Comparison of ENCODE assay signal across 11 cellular contexts in the genomic region with DNA sequence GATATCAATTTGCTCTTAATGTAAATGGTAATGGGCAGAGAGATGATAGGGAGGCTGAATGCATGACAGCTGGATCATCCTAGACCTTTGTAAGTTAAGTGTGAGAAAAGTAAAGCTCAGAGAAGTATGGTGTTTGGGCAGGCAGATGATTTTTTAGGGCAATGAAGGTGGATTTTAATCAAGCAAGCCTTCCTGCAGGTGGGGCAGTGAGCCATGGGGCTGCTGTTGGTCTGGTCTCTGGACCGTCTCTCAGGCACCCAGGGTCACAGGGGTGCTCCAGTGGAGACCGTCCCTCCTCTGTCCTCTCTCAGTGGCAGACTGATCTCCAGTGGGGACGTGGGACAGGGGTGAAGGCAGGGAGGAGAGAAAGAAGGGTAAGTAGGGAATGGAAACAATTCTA.
DNase-seq lines count a peak whose midpoint lies in the region; ATAC-seq and TF ChIP-seq lines count a peak whose summit lies in the region.
"Had no signal": no experiment of that assay in that cellular context is flagged by ENCODE, and none has a peak within 500 bp of the region (broad histone marks: within the 10 kb centered on the region; RNA-seq: fewer than 3 reads in every experiment).

No MANE protein-coding gene starts in this region.

- CTCF ChIA-PET in CD8-positive, alpha-beta memory T cell (lab: Charles Lee): interaction anchor here (0.9 to 3.7 kb wide), 9 partner anchors 8 to 163 kb away, joined by 3 to 14 read pairs (median 3); partner anchors contain the start of gene STK17B
- CTCF ChIA-PET in IMR-90 (lab: Yijun Ruan, JAX): no interaction called here

- H4K20me1 ChIP-seq in IMR-90 (ENCODE audit: insufficient read depth, low read length): no peaks in the 10 kb centered on the region

- no peak overlapping the region for H3K56ac ChIP-seq in IMR-90 (ENCODE audit: extremely low read depth, insufficient read depth, low read length)

- no peak overlapping the region for H3K23ac ChIP-seq in IMR-90 (ENCODE audit: low read depth, low read length)

- no peaks in the 10 kb centered on the region for H3K9me3 ChIP-seq in CD8-positive, alpha-beta memory T cell (ENCODE audit: low read length)
- H3K9me3 ChIP-seq in IMR-90 (ENCODE audit: control insufficient read depth, insufficient read depth, low read length) (no peaks in the 10 kb centered on the region), neutrophil (no peaks in the 10 kb centered on the region)

- peaks cover 0 to 4% of the 10 kb centered on the region in 2 experiments; a peak in 1 of 4 replicates for H3K79me1 ChIP-seq in IMR-90 (ENCODE audit: low read depth in 1 of 2, low read length in 2 of 2)

- TF ChIP-seq POLR2A in IMR-90 (IDR thresholded peaks at IDR 0.05; ENCODE audit: low read depth, low read length): no peak

- H3K4me3 ChIP-seq in CD8-positive, alpha-beta memory T cell (ENCODE audit: low read length): no peak overlapping the region
- no peak overlapping the region for H3K4me3 ChIP-seq in IMR-90 (ENCODE audit: insufficient read depth, low read depth, low read length)
- H3K4me3 ChIP-seq in neutrophil (ENCODE audit: low read depth in 1 of 2, low read length in 1 of 2): peak overlapping the region; percentile 52 to 65
- no peak overlapping the region for H3K4me3 ChIP-seq in foreskin fibroblast (ENCODE audit: low read depth in 1 of 2, low read length in 2 of 2)

- H3K18ac ChIP-seq in IMR-90 (ENCODE audit: low read depth, low read length): peak overlapping the region; percentile 3; the same call in 1 of the 2 replicates

- peak overlapping the region; percentile 3; the same call in 1 of the 2 replicates for H2AK5ac ChIP-seq in IMR-90 (ENCODE audit: low read depth, low read length)

- peak overlapping the region; percentile 76 for H2BK20ac ChIP-seq in IMR-90 (ENCODE audit: low read depth, low read length)

- H3K27me3 Mint-ChIP-seq in CD8-positive, alpha-beta memory T cell: no peaks in the 10 kb centered on the region
- no peaks in the 10 kb centered on the region for H3K27me3 Mint-ChIP-seq in activated naive CD8-positive, alpha-beta T cell treated with anti-CD3 and anti-CD28 coated beads, Interleukin-2, amount 50 U/mL, for 24 hours

- H4K91ac ChIP-seq in IMR-90 (ENCODE audit: insufficient read depth, low read depth, low read length): 0 out of 2 replicates have a peak overlapping the region, but pooled peaks have one; percentile 27

- H4K8ac ChIP-seq in IMR-90 (ENCODE audit: low read depth in 2 of 2, low read length in 2 of 2): peak overlapping the region in 1 of 2 experiments; percentile 12; a peak in 1 of 4 replicates

- peak overlapping the region; percentile 48 to 73 (median 67) for H3K4me3 Mint-ChIP-seq in CD8-positive, alpha-beta memory T cell
- peak overlapping the region; percentile 85 for H3K4me3 Mint-ChIP-seq in activated naive CD8-positive, alpha-beta T cell treated with anti-CD3 and anti-CD28 coated beads, Interleukin-2, amount 50 U/mL, for 24 hours

- H3K9me3 Mint-ChIP-seq in CD8-positive, alpha-beta memory T cell: no peaks in the 10 kb centered on the region
- no peaks in the 10 kb centered on the region for H3K9me3 Mint-ChIP-seq in activated naive CD8-positive, alpha-beta T cell treated with anti-CD3 and anti-CD28 coated beads, Interleukin-2, amount 50 U/mL, for 24 hours

- no peak overlapping the region for H3K4me2 ChIP-seq in IMR-90 (ENCODE audit: low read depth, low read length)

- H4K5ac ChIP-seq in IMR-90 (ENCODE audit: low read depth, low read length): no peak overlapping the region; the same call in 1 of the 2 replicates

- TF ChIP-seq CTCF in IMR-90 (conservative IDR thresholded peaks at IDR 0.05; ENCODE audit: low read depth, low read length) (no peak), neutrophil (IDR thresholded peaks at IDR 0.05) (no peak), foreskin fibroblast (IDR thresholded peaks at IDR 0.05; ENCODE audit: low read depth, low read length) (no peak)

- dilution Hi-C loops in IMR-90 (cut with HindIII; ENCODE audit: low sequenced_read_pairs, unreplicated experiment): no loop called here

- no peaks in the 10 kb centered on the region for H3K36me3 ChIP-seq in CD8-positive, alpha-beta memory T cell (ENCODE audit: insufficient read depth, low read length)
- H3K36me3 ChIP-seq in IMR-90 (ENCODE audit: control insufficient read depth, insufficient read depth, low read length) (no peaks in the 10 kb centered on the region), neutrophil (no peaks in the 10 kb centered on the region)

- TF ChIP-seq RAD21 in IMR-90 (IDR thresholded peaks at IDR 0.05; ENCODE audit: low read length): no peak

- no peak for ATAC-seq in IMR-90 (ENCODE audit: low read depth)
- ATAC-seq in activated naive CD8-positive, alpha-beta T cell treated with anti-CD3 and anti-CD28 coated beads, Interleukin-2, amount 50 U/mL, for 24 hours: no peak

- POLR2A ChIA-PET in CD8-positive, alpha-beta memory T cell (lab: Charles Lee): interaction anchor here (0.5 to 2.3 kb wide), 5 partner anchors 34 to 70 kb away, joined by 3 to 12 read pairs (median 4); partner anchors contain the start of gene STK17B
- POLR2A ChIA-PET in IMR-90 (lab: Charles Lee; ENCODE audit: unreplicated experiment): no interaction called here

- peaks cover 62 to 82% (median 74%) of the 10 kb centered on the region in 3 donors for H3K4me1 Mint-ChIP-seq in CD8-positive, alpha-beta memory T cell
- H3K4me1 Mint-ChIP-seq in activated naive CD8-positive, alpha-beta T cell treated with anti-CD3 and anti-CD28 coated beads, Interleukin-2, amount 50 U/mL, for 24 hours: peaks cover 94% of the 10 kb centered on the region

- H2AK9ac ChIP-seq in IMR-90 (replicated peaks; ENCODE audit: low read depth, low read length, poor library complexity): no peak overlapping the region

- no peak overlapping the region for H3K14ac ChIP-seq in IMR-90 (replicated peaks; ENCODE audit: low read depth, low read length)

- H2BK120ac ChIP-seq in IMR-90 (ENCODE audit: low read depth, low read length): peak overlapping the region; percentile 71; the same call in 1 of the 2 replicates

- H3K27me3 ChIP-seq in CD8-positive, alpha-beta memory T cell (ENCODE audit: insufficient read depth, low read length, poor library complexity, severe bottlenecking): no peaks in the 10 kb centered on the region
- no peaks in the 10 kb centered on the region for H3K27me3 ChIP-seq in IMR-90 (ENCODE audit: control insufficient read depth, insufficient read depth, low read length)
- H3K27me3 ChIP-seq in neutrophil: no peaks in the 10 kb centered on the region

- H3K4ac ChIP-seq in IMR-90 (ENCODE audit: low read depth, low read length): peak overlapping the region; percentile 77

- peak overlapping the region; percentile 10 for H3K27ac ChIP-seq in CD8-positive, alpha-beta memory T cell (ENCODE audit: low read depth, low read length)
- H3K27ac ChIP-seq in IMR-90 (ENCODE audit: insufficient read depth, low read length) (no peak overlapping the region; the same call in 1 of the 2 replicates), neutrophil (peak overlapping the region; percentile 99)

- H3K9me1 ChIP-seq in IMR-90 (ENCODE audit: insufficient read depth, low read length): peaks cover 18% of the 10 kb centered on the region

- H3K36me3 Mint-ChIP-seq in CD8-positive, alpha-beta memory T cell: no peaks in the 10 kb centered on the region
- H3K36me3 Mint-ChIP-seq in activated naive CD8-positive, alpha-beta T cell treated with anti-CD3 and anti-CD28 coated beads, Interleukin-2, amount 50 U/mL, for 24 hours (ENCODE audit: low read depth): peaks cover 8% of the 10 kb centered on the region

- H3K27ac Mint-ChIP-seq in CD8-positive, alpha-beta memory T cell: peak overlapping the region; percentile 87 to 98 (median 94)
- H3K27ac Mint-ChIP-seq in activated naive CD8-positive, alpha-beta T cell treated with anti-CD3 and anti-CD28 coated beads, Interleukin-2, amount 50 U/mL, for 24 hours: peak overlapping the region; percentile 100

- intact Hi-C loops in IMR-90 (cut with micrococcal nuclease): no loop called here

- no TSS peak for BruUV-seq in IMR-90 (replicated peaks; lab: Mats Ljungman, UMichigan)

- no peak overlapping the region for H3K9ac ChIP-seq in IMR-90 (ENCODE audit: low read depth, low read length)

- DNase-seq in CD8-positive, alpha-beta memory T cell: no peak
- DNase-seq in IMR-90 (no peak), NCI-H1417 (lab: John Stamatoyannopoulos, UW) (no peak), foreskin fibroblast (no peak), putamen (ENCODE audit: low spot score) (no peak), NCI-H2081 treated with DMSO at 0.1 percent for 48 hours (lab: John Stamatoyannopoulos, UW) (no peak)
- no peak for DNase-seq in activated naive CD8-positive, alpha-beta T cell treated with anti-CD3 and anti-CD28 coated beads, Interleukin-2, amount 50 U/mL, for 24 hours
- DNase-seq: activated CD4-positive, alpha-beta T cell treated with anti-CD3 and anti-CD28 coated beads, Interleukin-2, amount 50 U/mL, for 1 hour; kidney; SHP77 had no signal

- WGBS in IMR-90 (ENCODE audit: extremely low coverage in 2 of 2, insufficient read length in 1 of 2), 2 experiments: no CpG with 5 or more reads among the region's 3 CpGs

- H2AFZ ChIP-seq in IMR-90 (replicated peaks; ENCODE audit: low read length, poor library complexity): no peak overlapping the region

- H3K4me1 ChIP-seq in CD8-positive, alpha-beta memory T cell (ENCODE audit: insufficient read depth, low read length): peaks cover 70% of the 10 kb centered on the region
- peaks cover 10% of the 10 kb centered on the region; the same call in 1 of the 2 replicates for H3K4me1 ChIP-seq in IMR-90 (ENCODE audit: control insufficient read depth, insufficient read depth, low read length)
- H3K4me1 ChIP-seq in neutrophil (ENCODE audit: control insufficient read depth in 1 of 2, insufficient read depth in 1 of 2, low read depth in 1 of 2, low read length in 1 of 2): peaks cover 72 to 91% of the 10 kb centered on the region in 2 experiments

- H2BK5ac ChIP-seq in IMR-90 (ENCODE audit: low read depth, low read length, poor library complexity, severe bottlenecking): peak overlapping the region; percentile 12

- in situ Hi-C loops in IMR-90 (cut with MboI; ENCODE audit: low sequenced_read_pairs): no loop called here

- H2BK15ac ChIP-seq in IMR-90 (ENCODE audit: low read depth, low read length): peak overlapping the region; percentile 8; the same call in 1 of the 3 replicates

TF ChIP-seq in IMR-90, 13 proteins besides CTCF, POLR2A, EP300 and RAD21 (continues in another document):
- TF ChIP-seq CHD1 (IDR thresholded peaks at IDR 0.05; ENCODE audit: low read depth, low read length) (no peak), MAZ (IDR thresholded peaks at IDR 0.05; ENCODE audit: borderline replicate concordance, low read depth, low read length) (no peak), NFE2L2 (IDR thresholded peaks at IDR 0.05; ENCODE audit: low read depth, low read length) (no peak)

Comparison
In these comparisons a context has a peak if more than half of its experiments do, and no peak if none do; other contexts are left out.
1. H3K4me3 ChIP-seq: peak in neutrophil (2 of 2); none in CD8-positive, alpha-beta memory T cell (single experiment), IMR-90 (single experiment) and foreskin fibroblast (0 of 2).